ENCODE assay signal across 15 cellular contexts in genomic region chr2:233807215-233807865, GRCh38. TPM values are rescaled to one million over a fixed set of nuclear protein-coding genes. Genes with fewer than 3 reads are reported as not detected.
DNase-seq lines count a peak whose midpoint lies in the region; ATAC-seq and TF ChIP-seq lines count a peak whose summit lies in the region.
"Had no signal": no experiment of that assay in that cellular context is flagged by ENCODE, and none has a peak within 500 bp of the region (broad histone marks: within the 10 kb centered on the region; RNA-seq: fewer than 3 reads in every experiment).

No MANE protein-coding gene starts in this region.

- H3K36me3 ChIP-seq in DND-41 (ENCODE audit: insufficient read depth, low read length) (no peaks in the 10 kb centered on the region), osteoblast (ENCODE audit: insufficient read depth, low read length) (no peaks in the 10 kb centered on the region)

- H3K4me1 ChIP-seq in DND-41 (ENCODE audit: insufficient read depth, low read length) (no peaks in the 10 kb centered on the region), osteoblast (ENCODE audit: insufficient read depth, low read length) (no peaks in the 10 kb centered on the region)

- ATAC-seq in DND-41 (ENCODE audit: insufficient read depth, low read depth), result no peak
- ATAC-seq: effector memory CD8-positive, alpha-beta T cell; naive thymus-derived CD8-positive, alpha-beta T cell had no signal

- H3K9ac ChIP-seq in DND-41 (ENCODE audit: low read depth, low read length), result no peak overlapping the region

- H3K79me2 ChIP-seq in DND-41 (ENCODE audit: insufficient read depth, low read length), result no peaks in the 10 kb centered on the region
- no peaks in the 10 kb centered on the region for H3K79me2 ChIP-seq in osteoblast (ENCODE audit: insufficient read depth, low read length)

- peak; percentile 18 for TF ChIP-seq CTCF in DND-41 (IDR thresholded peaks at IDR 0.05; ENCODE audit: borderline replicate concordance, extremely low read depth, low read length, poor library complexity, severe bottlenecking)
- TF ChIP-seq CTCF in HFF-Myc (IDR thresholded peaks at IDR 0.05; ENCODE audit: low read depth, low read length, missing control alignments), result peak; percentile 14
- no peak for TF ChIP-seq CTCF in coronary artery (IDR thresholded peaks at IDR 0.05)
- TF ChIP-seq CTCF in osteoblast (IDR thresholded peaks at IDR 0.05; ENCODE audit: extremely low read depth, low read depth, low read length), result peak; percentile 30

- H3K27ac ChIP-seq in DND-41 (ENCODE audit: low read length), result no peak overlapping the region
- no peak overlapping the region for H3K27ac ChIP-seq in coronary artery
- H3K27ac ChIP-seq in osteoblast (ENCODE audit: low read depth, low read length), result no peak overlapping the region
- H3K27ac ChIP-seq: VCaP had no signal

- DNase-seq in DND-41 (no peak), HFF-Myc (ENCODE audit: extremely low read depth, low read depth) (no peak), coronary artery (ENCODE audit: low spot score) (peak; percentile 50), osteoblast (ENCODE audit: insufficient read length, low spot score, missing footprints) (no peak), NCI-H446 (lab: John Stamatoyannopoulos, UW) (no peak), hepatic stellate cell (ENCODE audit: low spot score) (no peak), retina (no peak)
- DNase-seq: activated naive CD8-positive, alpha-beta T cell treated with anti-CD3 and anti-CD28 coated beads, Interleukin-2, amount 10 ng/mL, durations not matched to agents 7 days and 5 days; effector memory CD8-positive, alpha-beta T cell; NCI-H510A; substantia nigra had no signal

- H3K4me3 ChIP-seq in DND-41 (ENCODE audit: low read depth in 1 of 2, low read length in 2 of 2) (no peak overlapping the region), HFF-Myc (replicated peaks; ENCODE audit: low read depth, low read length) (no peak overlapping the region), coronary artery (no peak overlapping the region), osteoblast (ENCODE audit: insufficient read depth, low read length) (no peak overlapping the region)
- H3K4me3 ChIP-seq: lung had no signal

- H3K4me2 ChIP-seq in DND-41 (ENCODE audit: insufficient read depth, low read length), result no peak overlapping the region
- H3K4me2 ChIP-seq in osteoblast (ENCODE audit: insufficient read depth, low read length), result no peak overlapping the region

- H3K27me3 ChIP-seq in DND-41 (ENCODE audit: insufficient read depth, low read length, poor library complexity), result peaks cover 36% of the 10 kb centered on the region
- H3K27me3 ChIP-seq in osteoblast (ENCODE audit: insufficient read depth, low read length), result peaks cover 41% of the 10 kb centered on the region

- H3K9me3 ChIP-seq in DND-41 (ENCODE audit: insufficient read depth, low read length, severe bottlenecking), result no peaks in the 10 kb centered on the region
- no peaks in the 10 kb centered on the region for H3K9me3 ChIP-seq in osteoblast (ENCODE audit: low read depth, low read length)

- H4K20me1 ChIP-seq in DND-41 (ENCODE audit: insufficient read depth, low read length) (peaks cover 3% of the 10 kb centered on the region; the same call in 1 of the 2 replicates), osteoblast (ENCODE audit: insufficient read depth, low read length) (no peaks in the 10 kb centered on the region)

- H2AFZ ChIP-seq in DND-41 (ENCODE audit: low read depth, low read length), result no peak overlapping the region
- no peak overlapping the region for H2AFZ ChIP-seq in osteoblast (ENCODE audit: low read length)

RNA-seq across cellular contexts. Expression of gene MROH2A, which starts 29.2 kb away (rescaled TPM):
- total RNA-seq in osteoblast, result not detected in 2 replicates
- total RNA-seq: activated naive CD8-positive, alpha-beta T cell treated with anti-CD3 and anti-CD28 coated beads, Interleukin-2, amount 10 ng/mL, durations not matched to agents 7 days and 5 days; fibroblast of villous mesenchyme; naive thymus-derived CD8-positive, alpha-beta T cell had no signal

RNA-seq across cellular contexts. Expression of gene HJURP, which starts 47.0 kb away (rescaled TPM):
- 2.9 and 3.5 TPM in 2 replicates for total RNA-seq in osteoblast
- total RNA-seq: naive thymus-derived CD8-positive, alpha-beta T cell had no signal

RNA-seq across cellular contexts. Expression of gene UGT1A1, which starts 47.3 kb away (rescaled TPM):
- total RNA-seq in osteoblast, result not detected in 2 replicates
- total RNA-seq: activated naive CD8-positive, alpha-beta T cell treated with anti-CD3 and anti-CD28 coated beads, Interleukin-2, amount 10 ng/mL, durations not matched to agents 7 days and 5 days; fibroblast of villous mesenchyme; naive thymus-derived CD8-positive, alpha-beta T cell had no signal
